Comparison of ENCODE assay signal across 8 cellular contexts in the genomic region with DNA sequence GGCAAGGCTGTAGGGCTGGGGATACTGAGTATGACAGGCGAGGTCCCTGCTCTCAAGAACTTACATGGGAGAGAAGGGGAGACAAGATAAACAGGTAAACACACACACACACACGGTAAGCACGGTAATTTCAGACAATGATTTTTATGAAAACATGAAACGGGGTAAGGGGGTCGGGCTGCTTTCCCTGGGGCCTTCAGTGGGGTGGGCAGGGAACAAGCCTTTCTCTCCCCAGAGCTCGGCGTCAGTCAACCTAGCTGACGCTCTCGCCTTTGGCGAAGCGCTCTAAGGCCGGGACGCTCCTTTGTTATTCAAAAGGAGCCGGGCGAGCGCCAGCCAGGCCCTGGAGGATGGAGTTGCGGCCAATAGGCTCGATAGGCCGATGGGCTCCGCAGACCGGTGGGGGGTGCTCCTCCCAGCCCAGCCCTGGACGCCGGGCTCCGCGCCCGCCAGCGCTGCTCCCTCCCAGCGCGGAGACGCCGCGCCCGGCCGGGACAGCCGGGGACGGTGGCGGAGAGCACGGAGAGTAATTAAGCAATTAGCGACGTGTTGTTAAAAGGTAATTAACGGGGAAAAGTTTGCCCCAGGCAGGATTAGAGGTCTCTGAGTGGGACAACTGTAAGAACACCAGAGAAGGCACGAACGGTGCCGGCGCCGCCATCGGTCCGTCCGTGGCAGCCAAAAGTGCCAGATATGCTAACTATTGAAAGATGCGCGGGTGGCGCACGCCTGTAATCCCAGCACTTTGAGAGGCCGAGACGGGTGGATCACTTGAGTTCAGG. TPM values are rescaled to one million over a fixed set of nuclear protein-coding genes. Genes with fewer than 3 reads are reported as not detected.
DNase-seq lines count a peak whose midpoint lies in the region; ATAC-seq, FAIRE-seq and TF ChIP-seq lines count a peak whose summit lies in the region.

No MANE protein-coding gene starts in this region.

- H3K27me3 ChIP-seq in BLaER1 (peaks cover 47% of the 10 kb centered on the region), HAP-1 (ENCODE audit: low read depth) (no peaks in the 10 kb centered on the region), spleen (replicated peaks in 1 of 7) (peaks cover 0 to 53% (median 14%) of the 10 kb centered on the region in 7 donors)

- H3K9me3 ChIP-seq in BLaER1 (no peaks in the 10 kb centered on the region), HAP-1 (no peaks in the 10 kb centered on the region), spleen (no peaks in the 10 kb centered on the region)

- peaks cover 61% of the 10 kb centered on the region for H3K4me1 ChIP-seq in BLaER1
- H3K4me1 ChIP-seq in HAP-1, result peaks cover 18% of the 10 kb centered on the region
- peaks cover 9 to 55% (median 43%) of the 10 kb centered on the region in 6 donors for H3K4me1 ChIP-seq in spleen

- 1 to 3% (median 2%) methylated on average over 46 to 55 of the region's 55 CpGs for WGBS in spleen, 5 donors

- FAIRE-seq in GM19239 (lab: Jason Lieb, UNC), result no peak

- no peak overlapping the region for H3K27ac ChIP-seq in BLaER1
- peak overlapping the region; percentile 76 to 98 (median 90) for H3K27ac ChIP-seq in spleen

- peak overlapping the region; percentile 75 for H3K4me3 ChIP-seq in BLaER1
- H3K4me3 ChIP-seq in HAP-1, result peak overlapping the region; percentile 50
- H3K4me3 ChIP-seq in spleen, result peak overlapping the region; percentile 44 to 79 (median 62)

- intact Hi-C loops in spleen (cut with DNase I; ENCODE audit: low total_unique reads), result no loop called here

- no peak for ATAC-seq in HG03025 (IDR thresholded peaks at IDR 0.05; ENCODE audit: low FRiP score, unreplicated experiment)

- H3K4me2 ChIP-seq in BLaER1, result peak overlapping the region; percentile 95

- in situ Hi-C loops in HAP-1 (cut with MboI; ENCODE audit: low sequenced_read_pairs), result no loop called here

- peaks cover 7% of the 10 kb centered on the region; the same call in 1 of the 2 replicates for H4K20me1 ChIP-seq in BLaER1

- H3K9ac ChIP-seq in BLaER1, result peak overlapping the region; percentile 82; the same call in 1 of the 2 replicates

- H3K36me3 ChIP-seq in BLaER1, result no peaks in the 10 kb centered on the region
- H3K36me3 ChIP-seq in HAP-1 (replicated peaks), result 0 out of 2 replicates have a peak, but pooled peaks cover 3% of the 10 kb centered on the region
- no peaks in the 10 kb centered on the region for H3K36me3 ChIP-seq in spleen

- TF ChIP-seq CTCF in spleen (IDR thresholded peaks at IDR 0.05 in 8 of 11, conservative IDR thresholded peaks at IDR 0.05 in 3 of 11), result no peak

- TF ChIP-seq POLR2A in spleen (IDR thresholded peaks at IDR 0.05), result no peak

- peak; percentile 79 to 89 for DNase-seq in HAP-1 (ENCODE audit: low spot score in 2 of 2)
- peak; percentile 16 for DNase-seq in SHP77 treated with DMSO at 0.1 percent for 48 hours (lab: John Stamatoyannopoulos, UW)
- peak; percentile 53 for DNase-seq in dedifferentiated amniotic fluid mesenchymal stem cell (ENCODE audit: extremely low spot score)
- DNase-seq in left kidney (ENCODE audit: low read depth, low spot score), result peak; percentile 81
- peak; percentile 86 for DNase-seq in spleen
- DNase-seq in GM19239 (ENCODE audit: insufficient read length, low spot score), result no peak

RNA-seq across cellular contexts. Expression of gene INKA2, which starts 1.0 kb away (rescaled TPM):
- 10 to 100 TPM in 2 of 7 donors, 1 to 10 TPM in 5; 6.0 to 12.5 (median 8.0) TPM for total RNA-seq in spleen
- 1 to 10 TPM in 2 of 3 donors, under 1 TPM in 1; 0.41 to 1.3 (median 1.0) TPM for polyA plus RNA-seq in spleen

RNA-seq across cellular contexts. Expression of gene DDX20, which starts 15.5 kb away (rescaled TPM):
- 10 to 100 TPM; 12.2 to 40.3 (median 16.1) TPM for total RNA-seq in spleen
- polyA plus RNA-seq in spleen, result 10 to 100 TPM in 1 of 3 donors, 1 to 10 TPM in 2; 7.6 to 10.0 (median 8.4) TPM
